19 cellular contexts compared by ENCODE assay signal in the genomic region with DNA sequence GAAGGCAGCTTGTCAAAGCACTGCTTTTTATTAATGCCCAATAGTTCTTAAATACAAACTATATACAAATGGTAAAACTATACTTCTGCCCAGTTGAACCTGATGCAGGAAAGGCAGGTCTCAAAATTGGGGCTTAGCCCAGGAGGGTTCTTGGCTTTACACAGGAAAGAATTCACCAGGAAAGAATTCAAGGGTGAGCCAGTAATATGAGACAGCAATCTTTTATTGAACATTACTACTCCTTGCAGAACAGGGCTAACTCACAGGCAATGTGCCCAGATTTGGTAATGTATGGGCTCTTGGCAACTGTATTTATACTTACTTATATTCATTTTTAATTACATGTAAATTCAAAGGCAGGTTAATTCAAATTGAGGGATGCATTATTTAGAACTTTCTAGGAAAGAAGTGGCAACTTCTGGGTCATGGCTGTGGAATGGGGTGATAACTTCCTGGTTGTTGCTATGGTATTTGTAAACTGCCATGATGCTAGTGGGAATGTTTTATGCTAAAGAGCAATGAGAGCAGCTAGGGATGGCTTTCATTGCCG.
DNase-seq lines count a peak whose midpoint lies in the region; ATAC-seq and TF ChIP-seq lines count a peak whose summit lies in the region.
"Had no signal": no experiment of that assay in that cellular context is flagged by ENCODE, and none has a peak within 500 bp of the region (broad histone marks: within the 10 kb centered on the region; RNA-seq: fewer than 3 reads in every experiment).

No MANE protein-coding gene starts in this region.

- no peak overlapping the region for H2AFZ ChIP-seq in SK-N-SH (ENCODE audit: low read depth)

- H3K36me3 ChIP-seq in SK-N-SH (replicated peaks in 1 of 2; ENCODE audit: control insufficient read depth in 1 of 2, insufficient read depth in 2 of 2, low read length in 1 of 2) (peaks cover 0 to 8% of the 10 kb centered on the region in 2 experiments), BE2C (no peaks in the 10 kb centered on the region)
- H3K36me3 ChIP-seq: BLaER1 had no signal

- TF ChIP-seq CTCF in SK-N-SH (IDR thresholded peaks at IDR 0.05), result no peak
- no peak for TF ChIP-seq CTCF in BE2C (IDR thresholded peaks at IDR 0.05; ENCODE audit: low read depth, low read length)

- 33% methylated on average over 1 of the region's 1 CpG for WGBS in SK-N-SH (ENCODE audit: low lambda C conversion rate)

- no peaks in the 10 kb centered on the region for H3F3A ChIP-seq in SK-N-SH (replicated peaks; ENCODE audit: insufficient read depth)

- no peak overlapping the region for H3K4me3 ChIP-seq in SK-N-SH (ENCODE audit: low read depth in 2 of 2, low read length in 1 of 2)
- H3K4me3 ChIP-seq in BE2C (ENCODE audit: low read depth, low read length), result no peak overlapping the region
- H3K4me3 ChIP-seq: A549, BLaER1, GM12878 had no signal

- no peak overlapping the region for H3K9ac ChIP-seq in SK-N-SH
- H3K9ac ChIP-seq: BLaER1 had no signal

- TF ChIP-seq RAD21 in SK-N-SH (IDR thresholded peaks at IDR 0.05; ENCODE audit: low read length), result no peak

- ATAC-seq in SK-N-SH treated with all-trans-retinoic acid at 6 μM for 48 hours, result peak; percentile 62
- ATAC-seq: A549, GM12878, HCT116, HepG2 had no signal

- H4K20me1 ChIP-seq in SK-N-SH (ENCODE audit: insufficient read depth), result no peaks in the 10 kb centered on the region
- H4K20me1 ChIP-seq: BLaER1 had no signal

- POLR2A ChIA-PET in SK-N-SH (lab: Yijun Ruan, JAX), result no interaction called here

- TF ChIP-seq EP300 in SK-N-SH (IDR thresholded peaks at IDR 0.05; ENCODE audit: borderline replicate concordance in 1 of 2, low read depth in 1 of 2, low read length in 1 of 2), result no peak

- H3K79me2 ChIP-seq in SK-N-SH (ENCODE audit: insufficient read depth), result no peaks in the 10 kb centered on the region

- H3K9me3 ChIP-seq in SK-N-SH (no peaks in the 10 kb centered on the region), BE2C (no peaks in the 10 kb centered on the region)
- H3K9me3 ChIP-seq: A549 had no signal

- no peak overlapping the region for H3K4me2 ChIP-seq in SK-N-SH
- H3K4me2 ChIP-seq: A549, BLaER1 had no signal

- no peaks in the 10 kb centered on the region for H3K9me2 ChIP-seq in SK-N-SH

- CTCF ChIA-PET in SK-N-SH (lab: Yijun Ruan, JAX), result no interaction called here

- H3K4me1 ChIP-seq in SK-N-SH (ENCODE audit: control insufficient read depth in 1 of 2, insufficient read depth in 2 of 2, low read depth in 1 of 2, low read length in 1 of 2) (no peaks in the 10 kb centered on the region; a peak in 2 of 4 replicates), BE2C (no peaks in the 10 kb centered on the region)
- H3K4me1 ChIP-seq: A549, BLaER1 had no signal

- no peak for DNase-seq in SK-N-SH
- DNase-seq in HT1080 (ENCODE audit: low read depth), result peak; percentile 60
- DNase-seq in NCI-H446 treated with DMSO at 0.1 percent for 48 hours (lab: John Stamatoyannopoulos, UW), result peak; percentile 30
- no peak for DNase-seq in stimulated activated naive CD4-positive, alpha-beta T cell treated with Interleukin-2 at 50 U/mL for 16 hours (lab: John Stamatoyannopoulos, UW)
- no peak for DNase-seq in NCI-H1105 treated with DMSO at 0.1 percent for 48 hours (lab: John Stamatoyannopoulos, UW)
- DNase-seq in BE2C, result no peak
- DNase-seq: AML-193; CD4-positive, alpha-beta memory T cell; DMS153; DMS79; GOT3; H7 had no signal

- H3K27ac ChIP-seq in SK-N-SH (ENCODE audit: low read depth in 2 of 2, low read length in 1 of 2), result no peak overlapping the region; a peak in 1 of 4 replicates
- H3K27ac ChIP-seq: 22Rv1, A549, BLaER1 had no signal

- H3K27me3 ChIP-seq in SK-N-SH (ENCODE audit: insufficient read depth) (no peaks in the 10 kb centered on the region), BE2C (no peaks in the 10 kb centered on the region)
- H3K27me3 ChIP-seq: BLaER1 had no signal

TF ChIP-seq in SK-N-SH treated with all-trans-retinoic acid at 6 μM for 48 hours, 23 proteins besides CTCF, POLR2A, EP300 and RAD21 (continues in another document):
- TF ChIP-seq ZFP30 (CRISPR knock-in tag; IDR thresholded peaks at IDR 0.05) (no peak), ISL1 (CRISPR knock-in tag; IDR thresholded peaks at IDR 0.05) (no peak)
- TF ChIP-seq, protein P1, sequence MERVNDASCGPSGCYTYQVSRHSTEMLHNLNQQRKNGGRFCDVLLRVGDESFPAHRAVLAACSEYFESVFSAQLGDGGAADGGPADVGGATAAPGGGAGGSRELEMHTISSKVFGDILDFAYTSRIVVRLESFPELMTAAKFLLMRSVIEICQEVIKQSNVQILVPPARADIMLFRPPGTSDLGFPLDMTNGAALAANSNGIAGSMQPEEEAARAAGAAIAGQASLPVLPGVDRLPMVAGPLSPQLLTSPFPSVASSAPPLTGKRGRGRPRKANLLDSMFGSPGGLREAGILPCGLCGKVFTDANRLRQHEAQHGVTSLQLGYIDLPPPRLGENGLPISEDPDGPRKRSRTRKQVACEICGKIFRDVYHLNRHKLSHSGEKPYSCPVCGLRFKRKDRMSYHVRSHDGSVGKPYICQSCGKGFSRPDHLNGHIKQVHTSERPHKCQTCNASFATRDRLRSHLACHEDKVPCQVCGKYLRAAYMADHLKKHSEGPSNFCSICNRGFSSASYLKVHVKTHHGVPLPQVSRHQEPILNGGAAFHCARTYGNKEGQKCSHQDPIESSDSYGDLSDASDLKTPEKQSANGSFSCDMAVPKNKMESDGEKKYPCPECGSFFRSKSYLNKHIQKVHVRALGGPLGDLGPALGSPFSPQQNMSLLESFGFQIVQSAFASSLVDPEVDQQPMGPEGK (CRISPR knock-in tag; IDR thresholded peaks at IDR 0.05; ENCODE audit: borderline replicate concordance), result no peak
- TF ChIP-seq, protein P2, sequence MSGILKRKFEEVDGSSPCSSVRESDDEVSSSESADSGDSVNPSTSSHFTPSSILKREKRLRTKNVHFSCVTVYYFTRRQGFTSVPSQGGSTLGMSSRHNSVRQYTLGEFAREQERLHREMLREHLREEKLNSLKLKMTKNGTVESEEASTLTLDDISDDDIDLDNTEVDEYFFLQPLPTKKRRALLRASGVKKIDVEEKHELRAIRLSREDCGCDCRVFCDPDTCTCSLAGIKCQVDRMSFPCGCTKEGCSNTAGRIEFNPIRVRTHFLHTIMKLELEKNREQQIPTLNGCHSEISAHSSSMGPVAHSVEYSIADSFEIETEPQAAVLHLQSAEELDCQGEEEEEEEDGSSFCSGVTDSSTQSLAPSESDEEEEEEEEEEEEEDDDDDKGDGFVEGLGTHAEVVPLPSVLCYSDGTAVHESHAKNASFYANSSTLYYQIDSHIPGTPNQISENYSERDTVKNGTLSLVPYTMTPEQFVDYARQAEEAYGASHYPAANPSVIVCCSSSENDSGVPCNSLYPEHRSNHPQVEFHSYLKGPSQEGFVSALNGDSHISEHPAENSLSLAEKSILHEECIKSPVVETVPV (CRISPR knock-in tag; IDR thresholded peaks at IDR 0.05), result no peak

TF ChIP-seq in SK-N-SH, 30 proteins besides CTCF, POLR2A, EP300 and RAD21 (continues in another document):
- TF ChIP-seq MXI1 (IDR thresholded peaks at IDR 0.05; ENCODE audit: low read depth, low read length) (no peak), RFX5 (IDR thresholded peaks at IDR 0.05; ENCODE audit: low read length) (no peak), POLR2AphosphoS5 (IDR thresholded peaks at IDR 0.05; ENCODE audit: low read depth, low read length) (no peak), GATA2 (CRISPR knock-in tag; IDR thresholded peaks at IDR 0.05) (no peak), JUND (IDR thresholded peaks at IDR 0.05) (no peak), MEF2A (IDR thresholded peaks at IDR 0.05; ENCODE audit: borderline replicate concordance, low read depth) (no peak), FOXM1 (IDR thresholded peaks at IDR 0.05; ENCODE audit: low read depth) (no peak), ELF1 (IDR thresholded peaks at IDR 0.05) (no peak)
- TF ChIP-seq, protein P3, sequence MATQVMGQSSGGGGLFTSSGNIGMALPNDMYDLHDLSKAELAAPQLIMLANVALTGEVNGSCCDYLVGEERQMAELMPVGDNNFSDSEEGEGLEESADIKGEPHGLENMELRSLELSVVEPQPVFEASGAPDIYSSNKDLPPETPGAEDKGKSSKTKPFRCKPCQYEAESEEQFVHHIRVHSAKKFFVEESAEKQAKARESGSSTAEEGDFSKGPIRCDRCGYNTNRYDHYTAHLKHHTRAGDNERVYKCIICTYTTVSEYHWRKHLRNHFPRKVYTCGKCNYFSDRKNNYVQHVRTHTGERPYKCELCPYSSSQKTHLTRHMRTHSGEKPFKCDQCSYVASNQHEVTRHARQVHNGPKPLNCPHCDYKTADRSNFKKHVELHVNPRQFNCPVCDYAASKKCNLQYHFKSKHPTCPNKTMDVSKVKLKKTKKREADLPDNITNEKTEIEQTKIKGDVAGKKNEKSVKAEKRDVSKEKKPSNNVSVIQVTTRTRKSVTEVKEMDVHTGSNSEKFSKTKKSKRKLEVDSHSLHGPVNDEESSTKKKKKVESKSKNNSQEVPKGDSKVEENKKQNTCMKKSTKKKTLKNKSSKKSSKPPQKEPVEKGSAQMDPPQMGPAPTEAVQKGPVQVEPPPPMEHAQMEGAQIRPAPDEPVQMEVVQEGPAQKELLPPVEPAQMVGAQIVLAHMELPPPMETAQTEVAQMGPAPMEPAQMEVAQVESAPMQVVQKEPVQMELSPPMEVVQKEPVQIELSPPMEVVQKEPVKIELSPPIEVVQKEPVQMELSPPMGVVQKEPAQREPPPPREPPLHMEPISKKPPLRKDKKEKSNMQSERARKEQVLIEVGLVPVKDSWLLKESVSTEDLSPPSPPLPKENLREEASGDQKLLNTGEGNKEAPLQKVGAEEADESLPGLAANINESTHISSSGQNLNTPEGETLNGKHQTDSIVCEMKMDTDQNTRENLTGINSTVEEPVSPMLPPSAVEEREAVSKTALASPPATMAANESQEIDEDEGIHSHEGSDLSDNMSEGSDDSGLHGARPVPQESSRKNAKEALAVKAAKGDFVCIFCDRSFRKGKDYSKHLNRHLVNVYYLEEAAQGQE (IDR thresholded peaks at IDR 0.05; ENCODE audit: low read depth, low read length), result no peak
- TF ChIP-seq, protein P4, sequence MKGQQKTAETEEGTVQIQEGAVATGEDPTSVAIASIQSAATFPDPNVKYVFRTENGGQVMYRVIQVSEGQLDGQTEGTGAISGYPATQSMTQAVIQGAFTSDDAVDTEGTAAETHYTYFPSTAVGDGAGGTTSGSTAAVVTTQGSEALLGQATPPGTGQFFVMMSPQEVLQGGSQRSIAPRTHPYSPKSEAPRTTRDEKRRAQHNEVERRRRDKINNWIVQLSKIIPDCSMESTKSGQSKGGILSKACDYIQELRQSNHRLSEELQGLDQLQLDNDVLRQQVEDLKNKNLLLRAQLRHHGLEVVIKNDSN (IDR thresholded peaks at IDR 0.05; ENCODE audit: borderline replicate concordance, low read depth), result no peak
- TF ChIP-seq, protein P5, sequence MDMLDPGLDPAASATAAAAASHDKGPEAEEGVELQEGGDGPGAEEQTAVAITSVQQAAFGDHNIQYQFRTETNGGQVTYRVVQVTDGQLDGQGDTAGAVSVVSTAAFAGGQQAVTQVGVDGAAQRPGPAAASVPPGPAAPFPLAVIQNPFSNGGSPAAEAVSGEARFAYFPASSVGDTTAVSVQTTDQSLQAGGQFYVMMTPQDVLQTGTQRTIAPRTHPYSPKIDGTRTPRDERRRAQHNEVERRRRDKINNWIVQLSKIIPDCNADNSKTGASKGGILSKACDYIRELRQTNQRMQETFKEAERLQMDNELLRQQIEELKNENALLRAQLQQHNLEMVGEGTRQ (IDR thresholded peaks at IDR 0.05; ENCODE audit: borderline replicate concordance, low read depth, low read length), result no peak

Comparison
In these comparisons a context has a peak if more than half of its experiments do, and no peak if none do; other contexts are left out.
1. DNase-seq: peak in HT1080 (single experiment) and NCI-H446 treated with DMSO at 0.1 percent for 48 hours (single experiment); none in SK-N-SH (single experiment), stimulated activated naive CD4-positive, alpha-beta T cell treated with Interleukin-2 at 50 U/mL for 16 hours (single experiment), NCI-H1105 treated with DMSO at 0.1 percent for 48 hours (single experiment) and BE2C (single experiment).